9 cellular contexts compared by ENCODE assay signal in genomic region chr2:208320686-208321085, GRCh38. TPM values are rescaled to one million over a fixed set of nuclear protein-coding genes. Genes with fewer than 3 reads are reported as not detected.
DNase-seq lines count a peak whose midpoint lies in the region; ATAC-seq and TF ChIP-seq lines count a peak whose summit lies in the region.
"Had no signal": no experiment of that assay in that cellular context is flagged by ENCODE, and none has a peak within 500 bp of the region (broad histone marks: within the 10 kb centered on the region; RNA-seq: fewer than 3 reads in every experiment).

No MANE protein-coding gene starts in this region.

- H3K79me1 ChIP-seq in H9 (ENCODE audit: insufficient read depth, low read depth, low read length, poor library complexity, severe bottlenecking), result no peaks in the 10 kb centered on the region

- no peak overlapping the region for H3K4me3 ChIP-seq in SJCRH30

- H3K4me1 ChIP-seq in H9 (ENCODE audit: insufficient read depth, low read length) (no peaks in the 10 kb centered on the region), SJCRH30 (no peaks in the 10 kb centered on the region)

- no peaks in the 10 kb centered on the region for H3K27me3 Mint-ChIP-seq in H9 (ENCODE audit: low read depth)
- no peaks in the 10 kb centered on the region; the same call in 1 of the 2 replicates for H3K27me3 Mint-ChIP-seq in HFFc6 (ENCODE audit: insufficient read depth)

- H2BK15ac ChIP-seq in H9 (ENCODE audit: low read depth, low read length), result no peak overlapping the region

- no peaks in the 10 kb centered on the region for H3K9me3 Mint-ChIP-seq in H9
- no peaks in the 10 kb centered on the region for H3K9me3 Mint-ChIP-seq in HFFc6

- no peak overlapping the region for H3T11ph ChIP-seq in H9 (ENCODE audit: low read length)

- no peak overlapping the region for H3K18ac ChIP-seq in H9 (ENCODE audit: insufficient read length, low read depth, low read length)

- H2BK12ac ChIP-seq in H9 (ENCODE audit: insufficient read length, low read depth, low read length), result no peak overlapping the region

- peaks cover 46% of the 10 kb centered on the region for H3K36me3 ChIP-seq in SJCRH30

- H3K23me2 ChIP-seq in H9 (ENCODE audit: insufficient read length, low read depth, low read length, poor library complexity, severe bottlenecking), result no peaks in the 10 kb centered on the region

- no peak overlapping the region for H3K14ac ChIP-seq in H9 (ENCODE audit: insufficient read depth, low read length)

- no CpG with 5 or more reads among the region's 2 CpGs for WGBS in H9 (ENCODE audit: extremely low coverage, insufficient read length, low lambda C conversion rate)

- H2AFZ ChIP-seq in H9 (ENCODE audit: low read length), result no peak overlapping the region

- no peaks in the 10 kb centered on the region for H3K79me2 ChIP-seq in H9 (ENCODE audit: insufficient read depth, low read length)

- no peak overlapping the region for H3K27ac ChIP-seq in H9 (ENCODE audit: insufficient read length, low read depth, low read length)
- H3K27ac ChIP-seq in SJCRH30, result no peak overlapping the region

- TF ChIP-seq CTCF in GM10266 (IDR thresholded peaks at IDR 0.05; ENCODE audit: control insufficient read depth, insufficient read depth, low read depth, missing control alignments) (no peak), H9 (conservative IDR thresholded peaks at IDR 0.05) (no peak), HFFc6 (IDR thresholded peaks at IDR 0.05) (no peak)

- H2BK5ac ChIP-seq in H9 (ENCODE audit: insufficient read length, low read length), result no peak overlapping the region

- no peak overlapping the region for H2BK120ac ChIP-seq in H9 (ENCODE audit: low read depth, low read length, poor library complexity, severe bottlenecking)

- H3K27me3 ChIP-seq in H9 (ENCODE audit: insufficient read depth, low read length), result no peaks in the 10 kb centered on the region
- H3K27me3 ChIP-seq in SJCRH30, result no peaks in the 10 kb centered on the region

- H3K4me3 Mint-ChIP-seq in H9 (no peak overlapping the region), HFFc6 (no peak overlapping the region)

- H4K5ac ChIP-seq in H9 (ENCODE audit: insufficient read length, low read depth, low read length), result no peak overlapping the region

- no peak overlapping the region for H3K23ac ChIP-seq in H9 (ENCODE audit: insufficient read length, low read depth, low read length)

- H3K4me1 Mint-ChIP-seq in H9, result no peaks in the 10 kb centered on the region
- no peaks in the 10 kb centered on the region for H3K4me1 Mint-ChIP-seq in HFFc6 (ENCODE audit: low read depth)

- no peak overlapping the region for H3K4me2 ChIP-seq in H9 (ENCODE audit: insufficient read depth, insufficient read length, low read length)

- DNase-seq in GM10266 (ENCODE audit: extremely low spot score) (peak; percentile 43), NAMALWA (ENCODE audit: low spot score) (peak; percentile 57), midbrain (lab: John Stamatoyannopoulos, UW) (peak; percentile 7), T-helper 9 cell (no peak), H9 (no peak), HFFc6 (no peak), SJCRH30 (no peak)
- DNase-seq: DND-41 had no signal

- ATAC-seq in GM21723 (IDR thresholded peaks at IDR 0.05; ENCODE audit: unreplicated experiment), result peak; percentile 91

- no peak overlapping the region for H2BK20ac ChIP-seq in H9 (ENCODE audit: low read depth, low read length, poor library complexity, severe bottlenecking)

- H4K20me1 ChIP-seq in H9 (ENCODE audit: control insufficient read depth, insufficient read depth, insufficient read length), result no peaks in the 10 kb centered on the region

- H3K9ac ChIP-seq in H9 (ENCODE audit: extremely low read depth, insufficient read length, low read length), result no peak overlapping the region

- H3K36me3 Mint-ChIP-seq in H9 (ENCODE audit: insufficient read depth in 1 of 3, low read depth in 3 of 3) (peaks cover 19 to 56% (median 49%) of the 10 kb centered on the region in 3 experiments; a peak in 6 of 7 replicates), HFFc6 (ENCODE audit: low read depth) (peaks cover 24% of the 10 kb centered on the region)

- no peak overlapping the region for H4K91ac ChIP-seq in H9 (ENCODE audit: insufficient read length, low read depth, low read length)

- no peak overlapping the region for H3K4ac ChIP-seq in H9 (ENCODE audit: low read depth, low read length)

- H3K56ac ChIP-seq in H9 (ENCODE audit: insufficient read length, low read depth, low read length), result no peak overlapping the region

- H4K8ac ChIP-seq in H9 (replicated peaks; ENCODE audit: insufficient read length, low read depth, low read length), result no peak overlapping the region

- H3K9me3 ChIP-seq in H9 (ENCODE audit: control insufficient read depth, low read depth, low read length), result no peaks in the 10 kb centered on the region
- no peaks in the 10 kb centered on the region for H3K9me3 ChIP-seq in SJCRH30 (replicated peaks)

- H3K27ac Mint-ChIP-seq in H9 (no peak overlapping the region), HFFc6 (no peak overlapping the region)

- no peak overlapping the region for H2AK5ac ChIP-seq in H9 (ENCODE audit: insufficient read length, low read length)

RNA-seq across cellular contexts. Expression of gene PIKFYVE, which starts 54.6 kb away (rescaled TPM):
- 25.7 and 27.2 TPM in 2 replicates for total RNA-seq in H9 (2021)
- 10 to 100 TPM; 17.2 to 22.0 (median 20.2) TPM for total RNA-seq in HFFc6 (2021; fragmentation: NEBNext Ultra II Directional; extraction: Animal tissue kit (Norgen Biotek cat#: 25700))
- total RNA-seq in SJCRH30 (2014; rRNA removed; shearing (Covaris generic)), result 34.2 and 36.6 TPM in 2 replicates

Comparison
In these comparisons a context has a peak if more than half of its experiments do, and no peak if none do; other contexts are left out.
1. DNase-seq: peak in GM10266 (single experiment), NAMALWA (single experiment) and midbrain (single experiment); none in T-helper 9 cell (single experiment), H9 (single experiment), HFFc6 (single experiment) and SJCRH30 (0 of 2).